8 cellular contexts compared by ENCODE assay signal in the genomic region with DNA sequence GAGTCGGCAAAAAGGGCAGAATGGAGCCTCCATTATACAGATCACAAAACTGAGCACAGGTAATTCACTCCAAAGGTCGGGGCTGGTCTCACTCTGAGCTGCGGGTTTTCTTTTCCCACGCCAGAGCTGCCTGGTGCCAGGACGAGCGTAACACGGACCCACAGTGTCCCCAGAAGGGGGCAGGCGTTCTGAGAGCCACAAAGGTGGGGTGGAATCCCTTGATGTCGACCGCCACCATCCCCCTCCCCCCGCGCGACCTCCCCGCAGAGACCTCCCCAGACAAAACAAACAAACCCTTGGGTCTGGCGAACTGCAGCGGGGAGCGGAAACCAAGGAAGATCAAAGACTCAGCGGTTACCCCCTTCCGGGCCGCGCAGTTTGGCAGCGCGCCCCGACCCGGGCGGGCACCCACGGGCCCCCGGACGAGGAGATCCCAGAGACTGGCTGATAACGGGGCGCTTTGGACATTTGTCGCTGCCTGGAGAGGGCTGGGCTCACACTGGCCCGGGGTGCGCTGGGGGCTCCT. TPM values are rescaled to one million over a fixed set of nuclear protein-coding genes. Genes with fewer than 3 reads are reported as not detected.
A peak's percentile ranks its signal among the peaks of the same experiment; 100 is the strongest.
DNase-seq lines count a peak whose midpoint lies in the region; ATAC-seq and TF ChIP-seq lines count a peak whose summit lies in the region.

No MANE protein-coding gene starts in this region.

- H3K4me1 ChIP-seq in HAP-1 (no peaks in the 10 kb centered on the region; the same call in 1 of the 2 replicates), esophagus squamous epithelium (peaks cover 13 to 27% (median 16%) of the 10 kb centered on the region in 3 donors), thymus (ENCODE audit: control insufficient read depth, insufficient read depth, low read length) (peaks cover 3% of the 10 kb centered on the region)

- intact Hi-C loops in esophagus squamous epithelium (cut with DNase I): no loop called here

- H3K27ac ChIP-seq in esophagus squamous epithelium: peak overlapping the region; percentile 68 to 89 (median 76)
- H3K27ac ChIP-seq in thymus (ENCODE audit: low read depth): peak overlapping the region; percentile 53

- TF ChIP-seq CTCF in esophagus squamous epithelium (IDR thresholded peaks at IDR 0.05) (peak in 4 of 6 experiments; percentile 15 to 22 (median 18)), omental fat pad (IDR thresholded peaks at IDR 0.05) (no peak)

- DNase-seq in COR-L47 (lab: John Stamatoyannopoulos, UW) (peak; percentile 2), HAP-1 (ENCODE audit: low spot score in 2 of 2) (peak; percentile 27 to 71), NOMO-1 (lab: John Stamatoyannopoulos, UW; ENCODE audit: unreplicated experiment in 2 of 2) (peak; percentile 21 to 25), activated T-cell treated with anti-CD3 and anti-CD28 coated beads for 24 hours (ENCODE audit: low read depth) (peak; percentile 52), esophagus squamous epithelium (lab: John Stamatoyannopoulos, UW) (no peak), omental fat pad (ENCODE audit: low spot score) (no peak), DMS79 treated with DMSO at 0.1 percent for 48 hours (lab: John Stamatoyannopoulos, UW) (no peak)

- ATAC-seq in omental fat pad (ENCODE audit: low FRiP score): peak; percentile 15

- H3K36me3 ChIP-seq in HAP-1 (replicated peaks): no peaks in the 10 kb centered on the region
- H3K36me3 ChIP-seq in esophagus squamous epithelium: no peaks in the 10 kb centered on the region
- H3K36me3 ChIP-seq in thymus (ENCODE audit: control insufficient read depth, insufficient read depth): no peaks in the 10 kb centered on the region

- in situ Hi-C loops in HAP-1 (cut with MboI; ENCODE audit: low sequenced_read_pairs): no loop called here

- peaks cover 9% of the 10 kb centered on the region for H3K27me3 ChIP-seq in HAP-1 (ENCODE audit: low read depth)
- peaks cover 0 to 45% (median 0%) of the 10 kb centered on the region in 4 donors for H3K27me3 ChIP-seq in esophagus squamous epithelium
- peaks cover 47% of the 10 kb centered on the region for H3K27me3 ChIP-seq in thymus (ENCODE audit: control insufficient read depth, insufficient read depth)

- no peaks in the 10 kb centered on the region for H3K9me3 ChIP-seq in HAP-1
- H3K9me3 ChIP-seq in esophagus squamous epithelium: no peaks in the 10 kb centered on the region
- no peaks in the 10 kb centered on the region for H3K9me3 ChIP-seq in thymus (ENCODE audit: control insufficient read depth)

- peak overlapping the region; percentile 45 for H3K4me3 ChIP-seq in HAP-1
- peak overlapping the region; percentile 59 to 91 (median 83) for H3K4me3 ChIP-seq in esophagus squamous epithelium
- H3K4me3 ChIP-seq in thymus (ENCODE audit: low read length): peak overlapping the region; percentile 68

- WGBS in esophagus squamous epithelium, 2 donors: 1 to 21% methylated on average over 2 to 26 of the region's 34 CpGs
- WGBS in thymus: under 1% methylated on average over 34 of the region's 34 CpGs

- no peak for TF ChIP-seq POLR2A in esophagus squamous epithelium (IDR thresholded peaks at IDR 0.05)

RNA-seq across cellular contexts. Expression of gene NKD1, which starts 0.8 kb away (rescaled TPM):
- total RNA-seq in esophagus squamous epithelium: 10 to 100 TPM in 1 of 4 donors, 1 to 10 TPM in 3; 1.1 to 10.5 (median 3.1) TPM
- total RNA-seq in omental fat pad: 10 to 100 TPM in 1 of 4 donors, 1 to 10 TPM in 3; 2.2 to 11.6 (median 3.1) TPM
- polyA plus RNA-seq in thymus: 0.98 TPM

Comparison
In these comparisons a context has a peak if more than half of its experiments do, and no peak if none do; other contexts are left out.
1. DNase-seq: peak in COR-L47 (single experiment), HAP-1 (2 of 2), NOMO-1 (2 of 2) and activated T-cell treated with anti-CD3 and anti-CD28 coated beads for 24 hours (single experiment); none in esophagus squamous epithelium (single experiment), omental fat pad (single experiment) and DMS79 treated with DMSO at 0.1 percent for 48 hours (single experiment).
2. CTCF ChIP-seq: peak in esophagus squamous epithelium (4 of 6); none in omental fat pad (0 of 3).
3. Peak in every context shown above with its lines, with median percentiles within 50 percentile points of each other: H3K4me3 ChIP-seq.